ENCODE assay signal across 26 cellular contexts in the genomic region with DNA sequence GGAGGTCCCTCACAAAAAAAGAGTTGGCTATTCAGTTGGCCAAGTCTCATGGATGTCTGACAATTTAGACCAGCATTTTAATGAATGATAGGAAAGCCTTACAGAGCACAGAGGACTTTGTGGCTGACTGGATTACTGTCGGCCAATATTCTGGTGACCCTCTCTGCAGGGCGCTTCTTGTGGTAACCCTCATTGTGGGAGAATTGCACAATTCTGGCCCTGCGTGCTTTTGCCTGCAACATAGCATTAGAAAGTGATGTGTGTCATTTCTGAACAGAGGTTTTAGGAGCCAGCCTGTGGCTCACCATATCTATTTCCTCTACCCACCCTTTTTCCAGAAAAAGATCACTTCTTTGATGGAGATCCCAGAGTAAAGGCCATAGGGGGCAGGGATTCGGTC.
DNase-seq lines count a peak whose midpoint lies in the region; ATAC-seq and TF ChIP-seq lines count a peak whose summit lies in the region.
"Had no signal": no experiment of that assay in that cellular context is flagged by ENCODE, and none has a peak within 500 bp of the region (broad histone marks: within the 10 kb centered on the region; RNA-seq: fewer than 3 reads in every experiment).

No MANE protein-coding gene starts in this region.

- DNase-seq in AG09309 (ENCODE audit: low read depth) (peak; percentile 82), KBM-7 (peak; percentile 69), OCI-M1 (lab: John Stamatoyannopoulos, UW) (peak; percentile 70), fibroblast of lung (ENCODE audit: low read depth in 2 of 2) (peak; percentile 47 to 87)
- DNase-seq in stimulated activated naive CD4-positive, alpha-beta T cell treated with Interleukin-2 at 50 U/mL for 16 hours (lab: John Stamatoyannopoulos, UW): no peak
- DNase-seq: ACHN; activated CD4-positive, alpha-beta T cell treated with anti-CD3 and anti-CD28 coated beads, Interleukin-2, amount 50 U/mL, for 48 hours; activated CD4-positive, CD25-positive, alpha-beta regulatory T cell; activated CD8-positive, alpha-beta memory T cell treated with anti-CD3 and anti-CD28 coated beads, Interleukin-2, amount 50 U/mL, for 48 hours; activated naive CD8-positive, alpha-beta T cell treated with anti-CD3 and anti-CD28 coated beads, Interleukin-2, amount 10 ng/mL, durations not matched to agents 7 days and 5 days; C1 segment of cervical spinal cord; glutamatergic neuron; NCI-H1092; NCI-H187 treated with DMSO at 0.1 percent for 48 hours; NCI-H345; NCI-H774; nephron progenitor cell; RPMI8226; stimulated activated CD4-positive, alpha-beta T cell treated with anti-CD3 and anti-CD28 coated beads, Interleukin-2, amount 100 ng/mL, for 24 hours had no signal

- H3K27me3 ChIP-seq in fibroblast of lung (ENCODE audit: control insufficient read depth, insufficient read depth, low read length): peaks cover 5% of the 10 kb centered on the region
- H3K27me3 ChIP-seq: breast epithelium, vagina had no signal

- no peak overlapping the region for H3K4me2 ChIP-seq in fibroblast of lung (ENCODE audit: extremely low read depth, insufficient read depth, low read length)

- no peak for ATAC-seq in HG03196 (IDR thresholded peaks at IDR 0.05; ENCODE audit: unreplicated experiment)
- ATAC-seq in GM19324 (IDR thresholded peaks at IDR 0.05; ENCODE audit: low FRiP score, unreplicated experiment): no peak
- no peak for ATAC-seq in GM21825 (IDR thresholded peaks at IDR 0.05; ENCODE audit: unreplicated experiment)
- ATAC-seq: SK-N-SH treated with all-trans-retinoic acid at 6 μM for 48 hours; stimulated activated effector memory CD8-positive, alpha-beta T cell treated with anti-CD3 and anti-CD28 coated beads, Interleukin-12 subunit alpha, Interleukin-12 subunit beta, amount 100 ng/mL, for 72 hours had no signal

- H3K4me3 ChIP-seq in AG09309 (ENCODE audit: control insufficient read depth, low read depth, low read length) (no peak overlapping the region), fibroblast of lung (replicated peaks in 1 of 4; ENCODE audit: control extremely low read depth in 1 of 4, insufficient read depth in 1 of 4, low read depth in 3 of 4, low read length in 4 of 4) (no peak overlapping the region)
- H3K4me3 ChIP-seq: breast epithelium, vagina had no signal

- no peaks in the 10 kb centered on the region for H3K79me2 ChIP-seq in fibroblast of lung (ENCODE audit: control insufficient read depth, insufficient read depth, low read length)

- no peaks in the 10 kb centered on the region for H3K36me3 ChIP-seq in fibroblast of lung (ENCODE audit: control insufficient read depth, insufficient read depth, low read length)
- H3K36me3 ChIP-seq: breast epithelium, vagina had no signal

- no peaks in the 10 kb centered on the region for H3K9me3 ChIP-seq in fibroblast of lung (ENCODE audit: control insufficient read depth, insufficient read depth, low read depth, low read length)
- H3K9me3 ChIP-seq: breast epithelium, vagina had no signal

- H2AFZ ChIP-seq in fibroblast of lung (ENCODE audit: low read length): no peak overlapping the region

- in situ Hi-C loops in KBM-7 (cut with MboI; ENCODE audit: low pct_unique_long_range_greater_than_20kb, low sequenced_read_pairs): no loop called here

- no peaks in the 10 kb centered on the region for H3K4me1 ChIP-seq in fibroblast of lung (ENCODE audit: control insufficient read depth, extremely low read depth, insufficient read depth, low read length)
- H3K4me1 ChIP-seq: breast epithelium, vagina had no signal

- H4K20me1 ChIP-seq in fibroblast of lung (ENCODE audit: control insufficient read depth, extremely low read depth, insufficient read depth, low read length): no peaks in the 10 kb centered on the region

- H3K9ac ChIP-seq in fibroblast of lung (ENCODE audit: insufficient read depth, low read length): no peak overlapping the region

- no peak overlapping the region for H3K27ac ChIP-seq in fibroblast of lung (ENCODE audit: insufficient read depth, low read length)
- H3K27ac ChIP-seq: breast epithelium, vagina had no signal

- TF ChIP-seq CTCF in AG09309 (IDR thresholded peaks at IDR 0.05; ENCODE audit: control insufficient read depth, insufficient read depth, low read depth, low read length, missing control alignments) (no peak), fibroblast of lung (conservative IDR thresholded peaks at IDR 0.05 in 1 of 2, IDR thresholded peaks at IDR 0.05 in 1 of 2; ENCODE audit: low read depth in 1 of 2, low read length in 2 of 2) (no peak)
